ENCODE assay signal across 12 cellular contexts in the genomic region with DNA sequence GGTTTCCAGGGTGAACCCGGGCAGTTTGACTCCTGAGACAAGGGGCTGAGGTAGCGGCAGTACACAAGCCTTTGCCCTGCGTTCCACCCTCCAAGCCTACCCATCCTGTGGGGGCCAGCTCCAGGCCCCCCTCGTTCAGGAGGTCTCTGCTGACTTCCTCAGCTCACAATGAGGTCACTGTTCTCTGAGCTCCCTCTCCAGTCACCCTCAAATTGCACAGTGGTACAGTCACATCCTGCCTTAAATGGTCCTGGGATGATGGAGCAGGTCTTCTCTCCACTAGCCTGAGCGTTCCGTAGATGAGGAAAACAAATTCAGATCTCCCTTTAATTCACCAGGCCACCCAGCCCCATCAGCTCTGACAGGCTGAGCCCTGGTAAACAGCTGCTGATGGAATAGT.
DNase-seq lines count a peak whose midpoint lies in the region; ATAC-seq and TF ChIP-seq lines count a peak whose summit lies in the region.
"Had no signal": no experiment of that assay in that cellular context is flagged by ENCODE, and none has a peak within 500 bp of the region (broad histone marks: within the 10 kb centered on the region; RNA-seq: fewer than 3 reads in every experiment).

No MANE protein-coding gene starts in this region.

- TF ChIP-seq CTCF in Panc1 (IDR thresholded peaks at IDR 0.05) (no peak), osteoblast (IDR thresholded peaks at IDR 0.05; ENCODE audit: extremely low read depth, low read depth, low read length) (no peak)

- H3K27me3 Mint-ChIP-seq in activated CD4-positive, alpha-beta T cell treated with anti-CD3 and anti-CD28 coated beads for 36 hours = no peaks in the 10 kb centered on the region
- no peaks in the 10 kb centered on the region for H3K27me3 Mint-ChIP-seq in effector memory CD8-positive, alpha-beta T cell

- no peaks in the 10 kb centered on the region for H3K36me3 Mint-ChIP-seq in activated CD4-positive, alpha-beta T cell treated with anti-CD3 and anti-CD28 coated beads for 36 hours (ENCODE audit: low read depth)
- peaks cover 5% of the 10 kb centered on the region for H3K36me3 Mint-ChIP-seq in effector memory CD8-positive, alpha-beta T cell (ENCODE audit: insufficient read depth)
- H3K36me3 Mint-ChIP-seq: mesothelial cell of epicardium had no signal

- CTCF ChIA-PET in activated CD4-positive, alpha-beta T cell treated with anti-CD3 and anti-CD28 coated beads for 36 hours (lab: Charles Lee) = interaction anchor here (1.2 to 5.6 kb wide), 4 partner anchors 13 to 53 kb away, joined by 3 to 33 read pairs (median 6); no protein-coding TSS in a partner anchor
- CTCF ChIA-PET in Panc1 (lab: Charles Lee) = no interaction called here

- no peak overlapping the region for H3K4me3 ChIP-seq in Panc1 (ENCODE audit: low read depth in 2 of 2, low read length in 2 of 2)
- H3K4me3 ChIP-seq in osteoblast (ENCODE audit: insufficient read depth, low read length) = no peak overlapping the region
- H3K4me3 ChIP-seq: A549 had no signal

- H3K4me1 Mint-ChIP-seq in activated CD4-positive, alpha-beta T cell treated with anti-CD3 and anti-CD28 coated beads for 36 hours = peaks cover 64% of the 10 kb centered on the region
- H3K4me1 Mint-ChIP-seq in effector memory CD8-positive, alpha-beta T cell (ENCODE audit: low read depth in 2 of 2) = peaks cover 42 to 45% of the 10 kb centered on the region in 2 donors

- ATAC-seq in activated CD4-positive, alpha-beta T cell treated with anti-CD3 and anti-CD28 coated beads for 36 hours = peak; percentile 56
- ATAC-seq in Panc1 (peak; percentile 60), HG02884 (IDR thresholded peaks at IDR 0.05; ENCODE audit: unreplicated experiment) (no peak)
- ATAC-seq in effector memory CD8-positive, alpha-beta T cell (replicated peaks) = peak; percentile 70

- no peaks in the 10 kb centered on the region for H3K79me2 ChIP-seq in osteoblast (ENCODE audit: insufficient read depth, low read length)

- H3K4me1 ChIP-seq in Panc1 (ENCODE audit: control insufficient read depth, insufficient read depth, low read length) (0 out of 2 replicates have a peak, but pooled peaks cover 13% of the 10 kb centered on the region), osteoblast (ENCODE audit: insufficient read depth, low read length) (peaks cover 26% of the 10 kb centered on the region)

- H3K9me3 Mint-ChIP-seq in activated CD4-positive, alpha-beta T cell treated with anti-CD3 and anti-CD28 coated beads for 36 hours (ENCODE audit: low read depth) = no peaks in the 10 kb centered on the region
- H3K9me3 Mint-ChIP-seq in effector memory CD8-positive, alpha-beta T cell = no peaks in the 10 kb centered on the region
- H3K9me3 Mint-ChIP-seq: mesothelial cell of epicardium had no signal

- H3K4me3 Mint-ChIP-seq in activated CD4-positive, alpha-beta T cell treated with anti-CD3 and anti-CD28 coated beads for 36 hours = no peak overlapping the region
- peak overlapping the region; percentile 63 to 68 for H3K4me3 Mint-ChIP-seq in effector memory CD8-positive, alpha-beta T cell
- H3K4me3 Mint-ChIP-seq: mesothelial cell of epicardium had no signal

- H4K20me1 ChIP-seq in osteoblast (ENCODE audit: insufficient read depth, low read length) = no peaks in the 10 kb centered on the region

- H3K4me2 ChIP-seq in osteoblast (ENCODE audit: insufficient read depth, low read length) = no peak overlapping the region
- H3K4me2 ChIP-seq: A549 had no signal

- DNase-seq in activated CD4-positive, alpha-beta T cell treated with anti-CD3 and anti-CD28 coated beads for 36 hours = no peak
- no peak for DNase-seq in activated CD4-positive, alpha-beta T cell treated with anti-CD3 and anti-CD28 coated beads, Interleukin-2, amount 50 U/mL, for 4 hours
- no peak for DNase-seq in Panc1 (ENCODE audit: low read depth, low spot score)
- DNase-seq in effector memory CD8-positive, alpha-beta T cell = no peak
- peak; percentile 78 for DNase-seq in osteoblast (ENCODE audit: insufficient read length, low spot score, missing footprints)
- no peak for DNase-seq in NCI-H2171 (lab: John Stamatoyannopoulos, UW)
- no peak for DNase-seq in stimulated activated CD4-positive, alpha-beta T cell treated with anti-CD3 and anti-CD28 coated beads, Interleukin-2, amount 100 ng/mL, for 48 hours
- DNase-seq: hypothalamus, substantia nigra had no signal

- H3K27ac ChIP-seq in Panc1 (ENCODE audit: low read length) (no peak overlapping the region), osteoblast (ENCODE audit: low read depth, low read length) (peak overlapping the region; percentile 10)

- POLR2A ChIA-PET in activated CD4-positive, alpha-beta T cell treated with anti-CD3 and anti-CD28 coated beads for 36 hours (lab: Charles Lee) = no interaction called here
- POLR2A ChIA-PET in Panc1 (lab: Charles Lee) = no interaction called here

- no peak overlapping the region for H2AFZ ChIP-seq in osteoblast (ENCODE audit: low read length)

- BruUV-seq in Panc1 (replicated peaks; lab: Mats Ljungman, UMichigan) = no TSS peak

- H3K27me3 ChIP-seq in Panc1 (ENCODE audit: control insufficient read depth, insufficient read depth, low read length) (no peaks in the 10 kb centered on the region), osteoblast (ENCODE audit: insufficient read depth, low read length) (no peaks in the 10 kb centered on the region)

- H3K9me3 ChIP-seq in Panc1 (ENCODE audit: control insufficient read depth, insufficient read depth, low read depth, low read length) (no peaks in the 10 kb centered on the region), osteoblast (ENCODE audit: low read depth, low read length) (no peaks in the 10 kb centered on the region)
- H3K9me3 ChIP-seq: A549 had no signal

- H3K27ac Mint-ChIP-seq in activated CD4-positive, alpha-beta T cell treated with anti-CD3 and anti-CD28 coated beads for 36 hours = no peak overlapping the region
- peak overlapping the region; percentile 76 to 83 for H3K27ac Mint-ChIP-seq in effector memory CD8-positive, alpha-beta T cell
- H3K27ac Mint-ChIP-seq: mesothelial cell of epicardium had no signal

- H3K36me3 ChIP-seq in Panc1 (ENCODE audit: control insufficient read depth, insufficient read depth, low read length) = no peaks in the 10 kb centered on the region
- H3K36me3 ChIP-seq in osteoblast (ENCODE audit: insufficient read depth, low read length) = no peaks in the 10 kb centered on the region

- in situ Hi-C loops in Panc1 (cut with HindIII; ENCODE audit: low pct_unique_long_range_greater_than_20kb, low sequenced_read_pairs) = no loop called here

- intact Hi-C loops in activated CD4-positive, alpha-beta T cell treated with anti-CD3 and anti-CD28 coated beads for 36 hours (cut with DNase I, micrococcal nuclease) = no loop called here
- intact Hi-C loops in Panc1 (cut with micrococcal nuclease; ENCODE audit: unreplicated experiment) = loop anchor here (10.0 kb wide), 1 partner anchor 90 kb away; a partner anchor contains a TSS
